8 cellular contexts compared by ENCODE assay signal in genomic region chr19:9914001-9914314, GRCh38. TPM values are rescaled to one million over a fixed set of nuclear protein-coding genes. Genes with fewer than 3 reads are reported as not detected.
DNase-seq lines count a peak whose midpoint lies in the region; ATAC-seq and TF ChIP-seq lines count a peak whose summit lies in the region.

No MANE protein-coding gene starts in this region.

- peak overlapping the region; percentile 82 for H3K56ac ChIP-seq in mesendoderm (ENCODE audit: low read length)

- no peak for DNase-seq in stimulated activated naive CD8-positive, alpha-beta T cell treated with anti-CD3 and anti-CD28 coated beads, Interleukin-15, Interleukin-2, amounts not matched to agents 100 U/mL and 50 U/mL, for 24 hours
- no peak for DNase-seq in choroid plexus epithelial cell (ENCODE audit: low read depth)
- DNase-seq in mesendoderm: no peak
- DNase-seq in aorta: no peak
- DNase-seq in epidermal melanocyte (ENCODE audit: insufficient read length, low spot score): no peak
- no peak for DNase-seq in NCI-H69 (lab: John Stamatoyannopoulos, UW)
- DNase-seq in NCI-H2029 (lab: John Stamatoyannopoulos, UW): no peak

- H3K4me1 ChIP-seq in mesendoderm (ENCODE audit: control insufficient read depth, low read depth, low read length) (peaks cover 5% of the 10 kb centered on the region), aorta (ENCODE audit: control insufficient read depth in 1 of 2, insufficient read depth in 2 of 2, low read length in 2 of 2) (no peaks in the 10 kb centered on the region)

- no peak overlapping the region for H2AK5ac ChIP-seq in mesendoderm (ENCODE audit: low read length)

- peak overlapping the region; percentile 52 for H2BK120ac ChIP-seq in mesendoderm (ENCODE audit: low read depth, low read length)

- TF ChIP-seq CTCF in choroid plexus epithelial cell (conservative IDR thresholded peaks at IDR 0.05; ENCODE audit: low read depth, low read length): no peak

- H3K4ac ChIP-seq in mesendoderm (ENCODE audit: low read depth, low read length): peak overlapping the region; percentile 39

- H3K36me3 Mint-ChIP-seq in stimulated activated naive CD8-positive, alpha-beta T cell treated with anti-CD3 and anti-CD28 coated beads, Interleukin-15, Interleukin-2, amounts not matched to agents 100 ng/mL and 50 ng/mL, for 24 hours (ENCODE audit: low read depth): no peaks in the 10 kb centered on the region

- WGBS in mesendoderm (ENCODE audit: extremely low coverage, insufficient coverage, low lambda C conversion rate): no CpG with 5 or more reads among the region's 27 CpGs
- WGBS in aorta, 2 donors: 1% methylated on average over 17 to 27 of the region's 27 CpGs

- H4K8ac ChIP-seq in mesendoderm (ENCODE audit: low read depth, low read length): peak overlapping the region; percentile 97

- no peak overlapping the region for H2BK5ac ChIP-seq in mesendoderm (ENCODE audit: low read length)

- peak overlapping the region; percentile 43 for H3K4me3 ChIP-seq in choroid plexus epithelial cell (ENCODE audit: low read depth, low read length)
- peak overlapping the region; percentile 46 for H3K4me3 ChIP-seq in mesendoderm (ENCODE audit: low read length)
- peak overlapping the region; percentile 33 to 60 for H3K4me3 ChIP-seq in aorta (ENCODE audit: low read length in 2 of 2)

- H3K4me3 Mint-ChIP-seq in stimulated activated naive CD8-positive, alpha-beta T cell treated with anti-CD3 and anti-CD28 coated beads, Interleukin-15, Interleukin-2, amounts not matched to agents 100 ng/mL and 50 ng/mL, for 24 hours: peak overlapping the region; percentile 75

- H2BK15ac ChIP-seq in mesendoderm (replicated peaks; ENCODE audit: low read depth): no peak overlapping the region

- H3K36me3 ChIP-seq in mesendoderm (ENCODE audit: control insufficient read depth, insufficient read depth, low read length) (no peaks in the 10 kb centered on the region), aorta (ENCODE audit: control insufficient read depth in 1 of 2, insufficient read depth in 2 of 2, low read length in 1 of 2) (no peaks in the 10 kb centered on the region)

- no peak for ATAC-seq in stimulated activated naive CD8-positive, alpha-beta T cell treated with anti-CD3 and anti-CD28 coated beads, Interleukin-15, Interleukin-2, amounts not matched to agents 100 U/mL and 50 U/mL, for 24 hours
- peak; percentile 31 for ATAC-seq in aorta (ENCODE audit: low FRiP score)

- no peaks in the 10 kb centered on the region for H3K9me3 ChIP-seq in aorta (ENCODE audit: control insufficient read depth, low read length)

- H3K79me1 ChIP-seq in mesendoderm (ENCODE audit: low read length): peaks cover 7% of the 10 kb centered on the region

- intact Hi-C loops in aorta (cut with DNase I): no loop called here

- peak overlapping the region; percentile 64 for H3K9ac ChIP-seq in mesendoderm (ENCODE audit: low read length)

- no peaks in the 10 kb centered on the region for H3K9me3 Mint-ChIP-seq in stimulated activated naive CD8-positive, alpha-beta T cell treated with anti-CD3 and anti-CD28 coated beads, Interleukin-15, Interleukin-2, amounts not matched to agents 100 ng/mL and 50 ng/mL, for 24 hours

- H3K4me2 ChIP-seq in mesendoderm (ENCODE audit: low read length): peak overlapping the region; percentile 88

- H3K23ac ChIP-seq in mesendoderm (ENCODE audit: low read length): no peak overlapping the region

- H3K27ac ChIP-seq in mesendoderm (ENCODE audit: low read depth, low read length): no peak overlapping the region
- no peak overlapping the region for H3K27ac ChIP-seq in aorta (ENCODE audit: low read depth in 1 of 2, low read length in 2 of 2)

- peak overlapping the region; percentile 65 for H3K18ac ChIP-seq in mesendoderm (ENCODE audit: low read length)

- H3K27me3 ChIP-seq in mesendoderm (ENCODE audit: insufficient read depth, low read length, poor library complexity): no peaks in the 10 kb centered on the region
- no peaks in the 10 kb centered on the region for H3K27me3 ChIP-seq in aorta (ENCODE audit: control insufficient read depth in 1 of 2, insufficient read depth in 2 of 2, low read length in 1 of 2)

- no peak overlapping the region for H3K27ac Mint-ChIP-seq in stimulated activated naive CD8-positive, alpha-beta T cell treated with anti-CD3 and anti-CD28 coated beads, Interleukin-15, Interleukin-2, amounts not matched to agents 100 ng/mL and 50 ng/mL, for 24 hours

- H4K5ac ChIP-seq in mesendoderm (ENCODE audit: low read length): no peak overlapping the region

- H3K79me2 ChIP-seq in mesendoderm (ENCODE audit: control insufficient read depth, insufficient read depth, low read length): peaks cover 5% of the 10 kb centered on the region

- H3K27me3 Mint-ChIP-seq in stimulated activated naive CD8-positive, alpha-beta T cell treated with anti-CD3 and anti-CD28 coated beads, Interleukin-15, Interleukin-2, amounts not matched to agents 100 ng/mL and 50 ng/mL, for 24 hours: peaks cover 40% of the 10 kb centered on the region

- H3K4me1 Mint-ChIP-seq in stimulated activated naive CD8-positive, alpha-beta T cell treated with anti-CD3 and anti-CD28 coated beads, Interleukin-15, Interleukin-2, amounts not matched to agents 100 ng/mL and 50 ng/mL, for 24 hours (ENCODE audit: low read depth): peaks cover 10% of the 10 kb centered on the region

RNA-seq across cellular contexts. Expression of gene OLFM2, which starts 22.4 kb away (rescaled TPM):
- polyA plus RNA-seq in mesendoderm (2013, experiment 1 of 2): 42.1 TPM
- polyA plus RNA-seq in mesendoderm (2013, experiment 2 of 2): 41.1 TPM
- 1 to 10 TPM; 3.9 to 4.8 TPM for total RNA-seq in aorta
- 10 to 100 TPM; 13.5 to 14.5 TPM for polyA plus RNA-seq in aorta
